In the genomic region with DNA sequence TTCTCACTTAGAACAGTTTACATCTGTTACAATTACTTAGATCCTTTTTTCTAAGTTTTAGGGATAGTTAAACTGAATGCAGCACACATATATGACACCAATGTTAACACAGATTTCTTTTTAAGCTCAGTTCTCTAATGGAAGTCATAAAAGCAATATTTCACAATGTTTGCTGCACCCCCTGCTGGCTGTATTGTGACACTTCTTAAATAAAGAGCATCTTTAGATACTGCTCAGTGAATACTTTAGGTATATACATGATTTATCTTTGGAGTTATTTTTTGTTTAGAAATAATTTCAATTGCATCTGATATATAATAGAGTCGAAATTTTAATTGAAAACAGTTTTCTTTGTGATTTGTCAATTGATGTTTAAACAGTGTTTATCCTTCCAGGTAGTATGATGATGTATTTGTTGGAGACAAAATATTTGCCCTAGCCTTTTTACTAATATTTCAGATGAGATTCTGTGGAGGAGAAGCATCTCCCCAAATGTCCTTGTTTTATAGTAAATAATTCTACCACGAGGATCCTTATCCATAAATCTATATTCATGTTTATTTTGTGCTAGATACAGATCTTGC, we compare ENCODE assay signal across 8 cellular contexts.
DNase-seq lines count a peak whose midpoint lies in the region; ATAC-seq and TF ChIP-seq lines count a peak whose summit lies in the region.

No MANE protein-coding gene starts in this region.

- 10 to 34% methylated on average over 2 of the region's 2 CpGs for WGBS in gastroesophageal sphincter (ENCODE audit: low coverage in 1 of 2), 2 donors
- 6 to 22% methylated on average over 2 of the region's 2 CpGs for WGBS in sigmoid colon, 2 donors

- H3K4me1 ChIP-seq in gastroesophageal sphincter (peaks cover 7 to 18% (median 7%) of the 10 kb centered on the region in 3 donors), sigmoid colon (peaks cover 0 to 28% (median 16%) of the 10 kb centered on the region in 4 donors)

- in situ Hi-C loops in ACHN (cut with HindIII; ENCODE audit: low pct_ligation_motif_present, low pct_unique_long_range_greater_than_20kb, low sequenced_read_pairs) (no loop called here), GM13976 (cut with MboI; ENCODE audit: low sequenced_read_pairs, unreplicated experiment) (loop anchor here (5.0 kb wide), 1 partner anchor 200 kb away; no protein-coding TSS in a partner anchor)

- no peak for TF ChIP-seq EP300 in gastroesophageal sphincter (IDR thresholded peaks at IDR 0.05)
- no peak for TF ChIP-seq EP300 in sigmoid colon (IDR thresholded peaks at IDR 0.05)

- H3K27me3 ChIP-seq in gastroesophageal sphincter: no peaks in the 10 kb centered on the region
- H3K27me3 ChIP-seq in sigmoid colon: no peaks in the 10 kb centered on the region

- TF ChIP-seq CTCF in GM13976 (IDR thresholded peaks at IDR 0.05; ENCODE audit: borderline replicate concordance, control extremely low read depth, extremely low read depth, insufficient read depth, missing control alignments): peak; percentile 60
- TF ChIP-seq CTCF in gastroesophageal sphincter (IDR thresholded peaks at IDR 0.05): peak; percentile 60 to 78 (median 74)
- TF ChIP-seq CTCF in sigmoid colon (IDR thresholded peaks at IDR 0.05): peak; percentile 50 to 76 (median 70)

- H3K4me3 ChIP-seq in gastroesophageal sphincter: no peak overlapping the region
- no peak overlapping the region for H3K4me3 ChIP-seq in sigmoid colon

- DNase-seq in ACHN (peak; percentile 81), GM13976 (ENCODE audit: low spot score) (no peak), NCI-H69 (lab: John Stamatoyannopoulos, UW) (peak; percentile 82), activated T-cell treated with anti-CD3 and anti-CD28 coated beads for 4 hours (peak; percentile 31), sigmoid colon (peak; percentile 77)

- H3K36me3 ChIP-seq in gastroesophageal sphincter (peaks cover 0 to 9% of the 10 kb centered on the region in 2 donors), sigmoid colon (no peaks in the 10 kb centered on the region)

- no peak for TF ChIP-seq POLR2A in gastroesophageal sphincter (IDR thresholded peaks at IDR 0.05)
- no peak for TF ChIP-seq POLR2A in sigmoid colon (IDR thresholded peaks at IDR 0.05)

- H3K9me3 ChIP-seq in gastroesophageal sphincter: no peaks in the 10 kb centered on the region
- H3K9me3 ChIP-seq in sigmoid colon: no peaks in the 10 kb centered on the region

- H3K27ac ChIP-seq in gastroesophageal sphincter (no peak overlapping the region), sigmoid colon (no peak overlapping the region)

- intact Hi-C loops in sigmoid colon (cut with DNase I): loop anchor here (2.0 kb wide), 2 partner anchors 143 to 197 kb away; no protein-coding TSS in a partner anchor

- ATAC-seq in HG03196 (IDR thresholded peaks at IDR 0.05; ENCODE audit: unreplicated experiment): peak; percentile 41
- ATAC-seq in gastroesophageal sphincter: peak; percentile 54
- no peak for ATAC-seq in GM21381 (IDR thresholded peaks at IDR 0.05; ENCODE audit: unreplicated experiment)
